10 cellular contexts compared by ENCODE assay signal in genomic region chr10:43417950-43418768, GRCh38. TPM values are rescaled to one million over a fixed set of nuclear protein-coding genes. Genes with fewer than 3 reads are reported as not detected.
DNase-seq lines count a peak whose midpoint lies in the region; ATAC-seq, FAIRE-seq and TF ChIP-seq lines count a peak whose summit lies in the region.
"Had no signal": no experiment of that assay in that cellular context is flagged by ENCODE, and none has a peak within 500 bp of the region (broad histone marks: within the 10 kb centered on the region; RNA-seq: fewer than 3 reads in every experiment).

No MANE protein-coding gene starts in this region.

- H3K9ac ChIP-seq in duodenal mucosa (ENCODE audit: low read depth in 1 of 2, low read length in 2 of 2) (no peak overlapping the region), kidney (ENCODE audit: low read length in 2 of 2) (no peak overlapping the region)

- no peak for FAIRE-seq in kidney (lab: Jason Lieb, UNC)
- FAIRE-seq: bronchial epithelial cell had no signal

- POLR2A ChIA-PET in OCI-LY7 (lab: Charles Lee), result interaction anchor here (0.7 to 2.0 kb wide), 6 partner anchors 9 to 197 kb away, joined by 3 to 8 read pairs (median 4); partner anchors contain the start of gene HNRNPF

- H3K9me3 ChIP-seq in left ventricle myocardium inferior (replicated peaks), result no peaks in the 10 kb centered on the region
- no peaks in the 10 kb centered on the region for H3K9me3 ChIP-seq in right atrium auricular region
- no peaks in the 10 kb centered on the region for H3K9me3 ChIP-seq in OCI-LY7 (ENCODE audit: low read length)
- H3K9me3 ChIP-seq in duodenal mucosa (ENCODE audit: control insufficient read depth in 1 of 2, low read length in 2 of 2), result no peaks in the 10 kb centered on the region
- H3K9me3 ChIP-seq in upper lobe of right lung, result no peaks in the 10 kb centered on the region
- H3K9me3 ChIP-seq in kidney (ENCODE audit: control insufficient read depth in 1 of 2, low read length in 2 of 2), result no peaks in the 10 kb centered on the region

- TF ChIP-seq CTCF in left ventricle myocardium inferior (IDR thresholded peaks at IDR 0.05; ENCODE audit: borderline replicate concordance), result no peak
- TF ChIP-seq CTCF in right atrium auricular region (IDR thresholded peaks at IDR 0.05), result no peak
- TF ChIP-seq CTCF in OCI-LY7 (conservative IDR thresholded peaks at IDR 0.05; ENCODE audit: low read length), result no peak
- no peak for TF ChIP-seq CTCF in upper lobe of right lung (IDR thresholded peaks at IDR 0.05)
- no peak for TF ChIP-seq CTCF in kidney (IDR thresholded peaks at IDR 0.05; ENCODE audit: borderline replicate concordance, extremely low read depth, insufficient read depth)

- H3K27me3 ChIP-seq in left ventricle myocardium inferior (ENCODE audit: low read depth), result no peaks in the 10 kb centered on the region
- H3K27me3 ChIP-seq in right atrium auricular region, result no peaks in the 10 kb centered on the region
- H3K27me3 ChIP-seq in duodenal mucosa (ENCODE audit: control insufficient read depth in 1 of 2, insufficient read depth in 2 of 2, low read length in 2 of 2), result no peaks in the 10 kb centered on the region
- no peaks in the 10 kb centered on the region for H3K27me3 ChIP-seq in upper lobe of right lung

- TSS peak; percentile 81 for BruUV-seq in OCI-LY7 (replicated peaks; lab: Mats Ljungman, UMichigan)

- DNase-seq in left ventricle myocardium inferior (no peak), right atrium auricular region (ENCODE audit: low spot score) (no peak), OCI-LY7 (ENCODE audit: low spot score) (peak; percentile 87), upper lobe of right lung (no peak), kidney (no peak), RKO (ENCODE audit: low spot score) (no peak)
- no peak for DNase-seq in activated CD4-positive, CD25-positive, alpha-beta regulatory T cell treated with anti-CD3 and anti-CD28 coated beads, Interleukin-2, amount 50 U/mL, for 72 hours
- DNase-seq: nucleus accumbens had no signal

- CTCF ChIA-PET in OCI-LY7 (lab: Charles Lee; ENCODE audit: unreplicated experiment), result no interaction called here

- no peaks in the 10 kb centered on the region for H3K79me2 ChIP-seq in OCI-LY7 (ENCODE audit: insufficient read depth, low read depth, low read length)

- no peaks in the 10 kb centered on the region for H3K9me2 ChIP-seq in OCI-LY7 (ENCODE audit: insufficient read depth, low read length)

- H3K4me2 ChIP-seq in OCI-LY7 (ENCODE audit: low read length), result peak overlapping the region; percentile 39

- no peaks in the 10 kb centered on the region for H3K36me3 ChIP-seq in left ventricle myocardium inferior
- no peaks in the 10 kb centered on the region for H3K36me3 ChIP-seq in right atrium auricular region
- no peaks in the 10 kb centered on the region for H3K36me3 ChIP-seq in OCI-LY7 (ENCODE audit: insufficient read depth, low read length)
- no peaks in the 10 kb centered on the region for H3K36me3 ChIP-seq in duodenal mucosa (ENCODE audit: control insufficient read depth in 1 of 2, insufficient read depth in 2 of 2, low read length in 2 of 2)
- no peaks in the 10 kb centered on the region for H3K36me3 ChIP-seq in upper lobe of right lung
- no peaks in the 10 kb centered on the region for H3K36me3 ChIP-seq in kidney (ENCODE audit: control insufficient read depth in 1 of 2, insufficient read depth in 2 of 2, low read length in 2 of 2)

- intact Hi-C loops in left ventricle myocardium inferior (cut with micrococcal nuclease) (no loop called here), OCI-LY7 (cut with micrococcal nuclease; ENCODE audit: unreplicated experiment) (loop anchor here (1.0 kb wide), 1 partner anchor 9 kb away; the partner anchor contains the start of gene HNRNPF), upper lobe of right lung (cut with DNase I) (no loop called here), kidney (cut with DNase I) (no loop called here)

- peaks cover 21% of the 10 kb centered on the region for H3K4me1 ChIP-seq in left ventricle myocardium inferior
- H3K4me1 ChIP-seq in right atrium auricular region, result peaks cover 0 to 15% of the 10 kb centered on the region in 2 donors
- peaks cover 53% of the 10 kb centered on the region for H3K4me1 ChIP-seq in OCI-LY7 (ENCODE audit: insufficient read depth, low read length, poor library complexity, severe bottlenecking)
- H3K4me1 ChIP-seq in duodenal mucosa (ENCODE audit: control insufficient read depth in 1 of 2, insufficient read depth in 2 of 2, low read length in 2 of 2), result peaks cover 12 to 20% of the 10 kb centered on the region in 2 donors
- peaks cover 8% of the 10 kb centered on the region for H3K4me1 ChIP-seq in upper lobe of right lung
- H3K4me1 ChIP-seq in kidney (ENCODE audit: control insufficient read depth in 1 of 2, insufficient read depth in 1 of 2, low read depth in 1 of 2, low read length in 2 of 2), result peaks cover 0 to 3% of the 10 kb centered on the region in 2 donors

- ATAC-seq in upper lobe of right lung, result no peak

- no peaks in the 10 kb centered on the region for H4K20me1 ChIP-seq in OCI-LY7 (ENCODE audit: insufficient read depth, low read length)

- H3K27ac ChIP-seq in left ventricle myocardium inferior (replicated peaks) (peak overlapping the region; percentile 16), right atrium auricular region (no peak overlapping the region), OCI-LY7 (ENCODE audit: low read depth, low read length, poor library complexity, severe bottlenecking) (peak overlapping the region; percentile 82), duodenal mucosa (ENCODE audit: low read depth, low read length) (peak overlapping the region; percentile 33), upper lobe of right lung (peak overlapping the region; percentile 66), kidney (ENCODE audit: low read depth in 2 of 2, low read length in 2 of 2) (no peak overlapping the region)

- peak overlapping the region; percentile 16; the same call in 1 of the 2 replicates for H2AFZ ChIP-seq in OCI-LY7 (ENCODE audit: low read length)

- H3K4me3 ChIP-seq in left ventricle myocardium inferior, result no peak overlapping the region
- H3K4me3 ChIP-seq in right atrium auricular region, result no peak overlapping the region
- H3K4me3 ChIP-seq in OCI-LY7 (ENCODE audit: low read depth, low read length, poor library complexity, severe bottlenecking), result peak overlapping the region; percentile 34
- H3K4me3 ChIP-seq in duodenal mucosa (ENCODE audit: low read depth in 1 of 2, low read length in 2 of 2), result no peak overlapping the region
- no peak overlapping the region for H3K4me3 ChIP-seq in upper lobe of right lung
- H3K4me3 ChIP-seq in kidney (ENCODE audit: low read length in 2 of 2), result no peak overlapping the region

RNA-seq across cellular contexts. Expression of gene HNRNPF, which starts 9.2 kb away (rescaled TPM):
- 70.5 TPM for total RNA-seq in left ventricle myocardium inferior
- total RNA-seq in right atrium auricular region, result 10 to 100 TPM; 57.8 to 78.7 TPM
- 280 and 354 TPM in 2 replicates for total RNA-seq in OCI-LY7 (2014; rRNA removed; shearing (Covaris generic))
- 286 and 340 TPM in 2 replicates for total RNA-seq in OCI-LY7 (2022)
- 183 TPM for total RNA-seq in upper lobe of right lung
- total RNA-seq in kidney, result 190 TPM
- polyA plus RNA-seq in kidney (ENCODE audit: insufficient read depth, low read depth, low replicate concordance), result 74.0 TPM

RNA-seq across cellular contexts. Expression of gene ZNF487, which starts 18.8 kb away (rescaled TPM):
- total RNA-seq in left ventricle myocardium inferior (2.2 TPM), right atrium auricular region (1 to 10 TPM; 3.9 to 4.9 TPM), OCI-LY7 (2022) (3.5 and 5.0 TPM in 2 replicates), upper lobe of right lung (5.6 TPM), kidney (7.1 TPM)
- total RNA-seq in OCI-LY7 (2014; rRNA removed; shearing (Covaris generic)), result 6.5 and 8.1 TPM in 2 replicates
- polyA plus RNA-seq in kidney (ENCODE audit: insufficient read depth, low read depth, low replicate concordance), result 9.7 TPM

RNA-seq across cellular contexts. Expression of gene FXYD4, which starts 46.7 kb away (rescaled TPM):
- not detected for total RNA-seq in left ventricle myocardium inferior
- not detected for total RNA-seq in right atrium auricular region
- not detected in 2 replicates for total RNA-seq in OCI-LY7 (2014; rRNA removed; shearing (Covaris generic))
- not detected in 2 replicates for total RNA-seq in OCI-LY7 (2022)
- 1.1 TPM for total RNA-seq in upper lobe of right lung
- 109 TPM for total RNA-seq in kidney
- polyA plus RNA-seq in kidney (ENCODE audit: insufficient read depth, low read depth, low replicate concordance), result 392 TPM
- total RNA-seq: bronchial epithelial cell had no signal

Comparison
In these comparisons a context has a peak if more than half of its experiments do, and no peak if none do; other contexts are left out.
1. H3K27ac ChIP-seq: peak in left ventricle myocardium inferior (single experiment), OCI-LY7 (single experiment), duodenal mucosa (single experiment) and upper lobe of right lung (single experiment); none in right atrium auricular region (0 of 2) and kidney (0 of 2).
2. RNA of gene FXYD4, which starts 46.7 kb away (total RNA-seq): 109 TPM in kidney (single experiment); 1.1 TPM in upper lobe of right lung (single experiment), not detected in left ventricle myocardium inferior (single experiment), not detected in right atrium auricular region and not detected in OCI-LY7; every median in the first group is over 10 times any median in the second.